Comparison of ENCODE assay signal across 8 cellular contexts in genomic region chr7:152025077-152025936, GRCh38. TPM values are rescaled to one million over a fixed set of nuclear protein-coding genes. Genes with fewer than 3 reads are reported as not detected.
A peak's percentile ranks its signal among the peaks of the same experiment; 100 is the strongest.
DNase-seq lines count a peak whose midpoint lies in the region; ATAC-seq and TF ChIP-seq lines count a peak whose summit lies in the region.

TSS of gene GALNT11 (plus strand) at chr7:152025674. CDS start at chr7:152094228, 68,554 bp downstream.

- peaks cover 17% of the 10 kb centered on the region for H3K27me3 Mint-ChIP-seq in T-helper 1 cell treated with Interleukin-12 subunit alpha and Interleukin-12 subunit beta and Interleukin-4 antibody, amounts not matched to agents 30 μg/mL and 1 μg/mL, for 36 hours (ENCODE audit: low read depth)

- no peak for DNase-seq in GM12864 (ENCODE audit: low read depth)
- peak; percentile 99 for DNase-seq in HEK293T (ENCODE audit: extremely low spot score)
- peak; percentile 92 for DNase-seq in NB4 (ENCODE audit: low read depth)
- DNase-seq in amniotic stem cell (lab: John Stamatoyannopoulos, UW) = peak; percentile 85
- DNase-seq in left cardiac atrium = peak; percentile 91
- DNase-seq in prostate gland (ENCODE audit: low spot score) = peak; percentile 79
- peak; percentile 83 for DNase-seq in ureter (ENCODE audit: low spot score)

- H3K36me3 Mint-ChIP-seq in T-helper 1 cell treated with Interleukin-12 subunit alpha and Interleukin-12 subunit beta and Interleukin-4 antibody, amounts not matched to agents 30 μg/mL and 1 μg/mL, for 36 hours (ENCODE audit: low read depth) = peaks cover 14% of the 10 kb centered on the region

- H3K4me3 Mint-ChIP-seq in T-helper 1 cell treated with Interleukin-12 subunit alpha and Interleukin-12 subunit beta and Interleukin-4 antibody, amounts not matched to agents 30 μg/mL and 1 μg/mL, for 36 hours = peak within 1 kb of the TSS; percentile 83

- H3K36me3 ChIP-seq in prostate gland = no peaks in the 10 kb centered on the region

- H3K9me3 Mint-ChIP-seq in T-helper 1 cell treated with Interleukin-12 subunit alpha and Interleukin-12 subunit beta and Interleukin-4 antibody, amounts not matched to agents 30 μg/mL and 1 μg/mL, for 36 hours = no peaks in the 10 kb centered on the region

- CTCF ChIA-PET in HEK293T (lab: Yijun Ruan, JAX) = interaction anchor here (0.5 to 1.5 kb wide), 3 partner anchors 10 to 243 kb away, joined by 3 read pairs; no protein-coding TSS in a partner anchor

- ATAC-seq in left cardiac atrium = peak; percentile 99

- H3K27ac ChIP-seq in prostate gland = peak within 1 kb of the TSS; percentile 92 to 93

- peak; percentile 24 for TF ChIP-seq CTCF in GM12864 (IDR thresholded peaks at IDR 0.05; ENCODE audit: low read depth, low read length, missing control alignments)
- peak; percentile 2 for TF ChIP-seq CTCF in NB4 (IDR thresholded peaks at IDR 0.05; ENCODE audit: low read depth, low read length)
- peak in 3 of 4 experiments; percentile 28 to 61 (median 57) for TF ChIP-seq CTCF in prostate gland (IDR thresholded peaks at IDR 0.05)

- POLR2A ChIA-PET in HEK293T (lab: Yijun Ruan, JAX) = interaction anchor here (0.5 to 1.6 kb wide), 3 partner anchors 10 to 80 kb away, joined by 3 to 5 read pairs (median 4); no protein-coding TSS in a partner anchor

- no peaks in the 10 kb centered on the region for H3K27me3 ChIP-seq in prostate gland (replicated peaks; ENCODE audit: insufficient read depth)

- H3K4me1 ChIP-seq in prostate gland (replicated peaks) = no peaks in the 10 kb centered on the region

- H3K4me3 ChIP-seq in GM12864 (ENCODE audit: low read depth, low read length) (peak within 1 kb of the TSS; percentile 76), NB4 (ENCODE audit: low read depth, low read length) (peak within 1 kb of the TSS; percentile 71), prostate gland (peak within 1 kb of the TSS; percentile 70 to 80)

- 8% methylated on average over 37 of the region's 84 CpGs for WGBS in prostate gland

- TF ChIP-seq POLR2A in NB4 (IDR thresholded peaks at IDR 0.05; ENCODE audit: extremely low read depth, insufficient read length) = peak; percentile 81
- peak; percentile 82 for TF ChIP-seq POLR2A in prostate gland (IDR thresholded peaks at IDR 0.05)

- H3K9me3 ChIP-seq in prostate gland = no peaks in the 10 kb centered on the region

- H3K4me1 Mint-ChIP-seq in T-helper 1 cell treated with Interleukin-12 subunit alpha and Interleukin-12 subunit beta and Interleukin-4 antibody, amounts not matched to agents 30 μg/mL and 1 μg/mL, for 36 hours (ENCODE audit: low read depth) = peaks cover 26% of the 10 kb centered on the region

- intact Hi-C loops in left cardiac atrium (cut with DNase I) (no loop called here), prostate gland (cut with DNase I) (loop anchor here (10.0 kb wide), 2 partner anchors 241 to 409 kb away; partner anchors contain the start of gene KMT2C)

- H3K27ac Mint-ChIP-seq in T-helper 1 cell treated with Interleukin-12 subunit alpha and Interleukin-12 subunit beta and Interleukin-4 antibody, amounts not matched to agents 30 μg/mL and 1 μg/mL, for 36 hours = peak within 1 kb of the TSS; percentile 85

TF ChIP-seq in HEK293T, 16 proteins besides CTCF, POLR2A, EP300 and RAD21:
- TF ChIP-seq CTBP1 (IDR thresholded peaks at IDR 0.05; ENCODE audit: borderline replicate concordance) (no peak), TARDBP (IDR thresholded peaks at IDR 0.05) (peak; percentile 48; the same call in 1 of the 2 replicates), SUZ12 (IDR thresholded peaks at IDR 0.05) (no peak), HDGF (IDR thresholded peaks at IDR 0.05; ENCODE audit: borderline replicate concordance) (no peak), FOXM1 (IDR thresholded peaks at IDR 0.05; ENCODE audit: borderline replicate concordance) (peak; percentile 39; the same call in 1 of the 2 replicates), LEF1 (IDR thresholded peaks at IDR 0.05; ENCODE audit: borderline replicate concordance) (peak; percentile 58; the same call in 1 of the 2 replicates), ELF4 (IDR thresholded peaks at IDR 0.05) (no peak), FOXK2 (IDR thresholded peaks at IDR 0.05) (no peak), NFRKB (IDR thresholded peaks at IDR 0.05) (no peak), ARNT (IDR thresholded peaks at IDR 0.05) (peak; percentile 52), L3MBTL2 (conservative IDR thresholded peaks at IDR 0.05) (peak; percentile 73; the same call in 1 of the 2 replicates), ZNF384 (IDR thresholded peaks at IDR 0.05) (peak; percentile 97), FOXA1 (IDR thresholded peaks at IDR 0.05) (no peak), BHLHE40 (IDR thresholded peaks at IDR 0.05; ENCODE audit: borderline replicate concordance) (no peak), SP1 (IDR thresholded peaks at IDR 0.05) (no peak)
- TF ChIP-seq, protein P1, sequence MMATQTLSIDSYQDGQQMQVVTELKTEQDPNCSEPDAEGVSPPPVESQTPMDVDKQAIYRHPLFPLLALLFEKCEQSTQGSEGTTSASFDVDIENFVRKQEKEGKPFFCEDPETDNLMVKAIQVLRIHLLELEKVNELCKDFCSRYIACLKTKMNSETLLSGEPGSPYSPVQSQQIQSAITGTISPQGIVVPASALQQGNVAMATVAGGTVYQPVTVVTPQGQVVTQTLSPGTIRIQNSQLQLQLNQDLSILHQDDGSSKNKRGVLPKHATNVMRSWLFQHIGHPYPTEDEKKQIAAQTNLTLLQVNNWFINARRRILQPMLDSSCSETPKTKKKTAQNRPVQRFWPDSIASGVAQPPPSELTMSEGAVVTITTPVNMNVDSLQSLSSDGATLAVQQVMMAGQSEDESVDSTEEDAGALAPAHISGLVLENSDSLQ (IDR thresholded peaks at IDR 0.05) = no peak

RNA-seq across cellular contexts. Expression of gene GALNT11, which starts in this region (rescaled TPM):
- 10 to 100 TPM; 24.3 to 24.5 TPM for total RNA-seq in left cardiac atrium
- 10 to 100 TPM; 50.3 to 76.2 TPM for total RNA-seq in prostate gland
- total RNA-seq in ureter = 58.8 TPM

Comparison
In these comparisons a context has a peak if more than half of its experiments do, and no peak if none do; other contexts are left out.
1. CTCF ChIP-seq: peak in every context shown above with its lines; median percentile 57 in prostate gland; 24 in GM12864; 2 in NB4.